ENCODE assay signal across 19 cellular contexts in genomic region chr11:86365566-86365965, GRCh38.
"Had no signal": no experiment of that assay in that cellular context is flagged by ENCODE, and none has a peak within 500 bp of the region (broad histone marks: within the 10 kb centered on the region; RNA-seq: fewer than 3 reads in every experiment).

No MANE protein-coding gene starts in this region.

- H3K9me3 ChIP-seq: sigmoid colon, thoracic aorta, upper lobe of left lung had no signal

- H3K27ac ChIP-seq: dorsolateral prefrontal cortex, epithelial cell of prostate, foreskin keratinocyte, parathyroid adenoma, sigmoid colon, thoracic aorta, upper lobe of left lung had no signal

- H3K27me3 ChIP-seq: dorsolateral prefrontal cortex, foreskin keratinocyte, sigmoid colon, upper lobe of left lung had no signal

- H3K9ac ChIP-seq: parathyroid adenoma had no signal

- H3K4me1 ChIP-seq: parathyroid adenoma, sigmoid colon, upper lobe of left lung had no signal

- H3K79me2 ChIP-seq: parathyroid adenoma had no signal

- H2AFZ ChIP-seq: parathyroid adenoma had no signal

- ATAC-seq: activated CD4-positive, CD25-positive, alpha-beta regulatory T cell treated with anti-CD3 and anti-CD28 coated beads, Interleukin-2, amount 50 U/mL, for 24 hours; activated T-cell treated with anti-CD3 and anti-CD28 coated beads, Interleukin-2, amount 50 U/mL, for 4 hours; foreskin keratinocyte; stimulated activated memory B cell treated with anti-CD40 and anti-IgM and Interleukin-4, amounts not matched to agents 10 μg/mL and 1 μg/mL and 100 μg/mL, for 72 hours had no signal

- DNase-seq: activated CD4-positive, alpha-beta T cell treated with anti-CD3 and anti-CD28 coated beads, Interleukin-2, amount 10 ng/mL, durations not matched to agents 7 days and 5 days; activated CD8-positive, alpha-beta memory T cell treated with anti-CD3 and anti-CD28 coated beads, Interleukin-2, amount 50 U/mL, for 4 hours; activated naive CD4-positive, alpha-beta T cell treated with anti-CD3 and anti-CD28 coated beads for 36 hours; activated T-cell treated with anti-CD3 and anti-CD28 coated beads, Interleukin-2, amount 50 U/mL, for 4 hours; anterior cingulate cortex; caudate nucleus; dorsolateral prefrontal cortex; foreskin keratinocyte; hippocampal formation; sigmoid colon; stimulated activated CD4-positive, alpha-beta T cell treated with anti-CD3 and anti-CD28 coated beads, Interleukin-4, amount 100 ng/mL, for 4 hours; upper lobe of left lung had no signal

- H3K36me3 ChIP-seq: sigmoid colon, thoracic aorta, upper lobe of left lung had no signal

- FAIRE-seq: keratinocyte had no signal

- H3K4me3 ChIP-seq: dorsolateral prefrontal cortex, lung, sigmoid colon, thoracic aorta, upper lobe of left lung had no signal
